Comparison of ENCODE assay signal across 25 cellular contexts in the genomic region with DNA sequence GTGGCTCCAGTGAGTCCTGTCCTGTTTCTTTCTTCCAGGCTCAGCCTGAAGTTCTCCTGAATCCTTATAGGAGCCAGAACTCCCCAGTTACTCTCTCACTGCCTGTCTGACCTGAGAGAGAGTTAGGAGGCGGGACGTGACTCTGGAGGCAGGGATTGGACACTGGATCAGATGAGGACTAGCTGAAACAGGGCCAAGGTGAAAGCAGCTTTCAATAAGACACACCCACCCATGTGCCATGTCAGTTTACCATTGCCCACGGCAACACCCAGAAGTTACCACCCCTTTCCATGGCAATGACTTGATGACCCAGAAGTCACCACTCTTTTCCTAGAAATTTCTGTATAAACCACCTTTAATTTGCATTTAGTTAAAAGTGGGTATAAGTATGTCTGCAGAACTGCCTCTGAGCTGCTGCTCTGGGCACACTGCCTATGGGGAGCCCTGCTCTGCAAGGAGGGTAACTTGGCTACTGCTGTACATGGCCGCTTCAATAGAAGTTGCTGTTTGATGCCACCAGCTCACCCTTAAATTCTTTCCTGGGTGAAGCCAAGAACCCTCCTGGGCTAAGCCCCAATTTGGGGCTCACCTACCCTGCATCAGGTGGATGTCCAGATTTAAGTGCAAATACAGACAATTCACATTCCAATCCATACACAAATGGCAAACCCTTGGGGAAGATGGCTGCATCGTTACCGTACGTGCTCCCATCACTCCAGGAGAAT. TPM values are rescaled to one million over a fixed set of nuclear protein-coding genes. Genes with fewer than 3 reads are reported as not detected.
"Had no signal": no experiment of that assay in that cellular context is flagged by ENCODE, and none has a peak within 500 bp of the region (broad histone marks: within the 10 kb centered on the region; RNA-seq: fewer than 3 reads in every experiment).

No MANE protein-coding gene starts in this region.

- H3K27ac ChIP-seq: neutrophil, transverse colon had no signal

- H3K36me3 ChIP-seq: neutrophil, right lobe of liver, transverse colon, uterus had no signal

- H3K9me3 ChIP-seq: neutrophil, right lobe of liver, uterus had no signal

- H3K4me3 Mint-ChIP-seq: activated naive CD8-positive, alpha-beta T cell; activated T-helper 1 cell treated with anti-CD3 and anti-CD28 coated beads, Interleukin-12 subunit alpha, Interleukin-12 subunit beta, Interleukin-2, Interleukin-4 antibody, amounts not matched to agents 30 ng/mL and 10 ng/mL and 1 ng/mL, durations not matched to agents 14 hours and 24 hours and 36 hours; memory B cell; nephron; stimulated activated naive B cell treated with anti-CD40 and anti-IgM and Interleukin-4, amounts not matched to agents 10 μg/mL and 1 μg/mL and 100 μg/mL, for 72 hours had no signal

- H3K27me3 ChIP-seq: right lobe of liver, transverse colon, uterus had no signal

- H3K4me3 ChIP-seq: right lobe of liver, transverse colon, uterus had no signal

- ATAC-seq: esophagus mucosa; right lobe of liver; stimulated activated naive B cell treated with anti-CD40 and anti-IgM and Interleukin-4, amounts not matched to agents 10 μg/mL and 1 μg/mL and 100 μg/mL, for 72 hours had no signal

- H3K4me1 ChIP-seq: right lobe of liver, transverse colon had no signal

- H3K27ac Mint-ChIP-seq: activated naive CD8-positive, alpha-beta T cell; activated T-helper 1 cell treated with anti-CD3 and anti-CD28 coated beads, Interleukin-12 subunit alpha, Interleukin-12 subunit beta, Interleukin-2, Interleukin-4 antibody, amounts not matched to agents 30 ng/mL and 10 ng/mL and 1 ng/mL, durations not matched to agents 14 hours and 24 hours and 36 hours; memory B cell had no signal

- DNase-seq: activated CD4-positive, CD25-positive, alpha-beta regulatory T cell treated with anti-CD3 and anti-CD28 coated beads, Interleukin-2, amount 50 U/mL, for 72 hours; central memory CD4-positive, alpha-beta T cell; effector memory CD4-positive, alpha-beta T cell; foreskin melanocyte; glutamatergic neuron; hippocampal formation; right lobe of liver; small intestine; stimulated activated CD4-positive, alpha-beta T cell treated with anti-CD3 and anti-CD28 coated beads, Interleukin-15, amount 100 ng/mL, for 24 hours; stimulated activated naive B cell treated with anti-CD40 and anti-IgM and Interleukin-4, amounts not matched to agents 10 μg/mL and 1 μg/mL and 100 μg/mL, for 72 hours; transverse colon had no signal

RNA-seq across cellular contexts. Expression of a gene that starts 13.7 kb away (rescaled TPM):
- total RNA-seq: activated T-helper 1 cell treated with anti-CD3 and anti-CD28 coated beads, Interleukin-12 subunit alpha, Interleukin-12 subunit beta, Interleukin-2, Interleukin-4 antibody, amounts not matched to agents 30 ng/mL and 10 ng/mL and 1 ng/mL, durations not matched to agents 14 hours and 24 hours and 36 hours; astrocyte; dermis microvascular lymphatic vessel endothelial cell; endothelial cell of umbilical vein; mononuclear cell; myocyte; T-helper 2 cell treated with Interferon-gamma antibody and Interleukin-4, amounts not matched to agents 100 ng/mL and 5 ng/mL, for 36 hours; temporal lobe; transverse colon had no signal
- polyA plus RNA-seq: endothelial cell of umbilical vein, small intestine had no signal

RNA-seq across cellular contexts. Expression of a gene that starts 23.4 kb away (rescaled TPM):
- total RNA-seq: activated T-helper 1 cell treated with anti-CD3 and anti-CD28 coated beads, Interleukin-12 subunit alpha, Interleukin-12 subunit beta, Interleukin-2, Interleukin-4 antibody, amounts not matched to agents 30 ng/mL and 10 ng/mL and 1 ng/mL, durations not matched to agents 14 hours and 24 hours and 36 hours; astrocyte; dermis microvascular lymphatic vessel endothelial cell; endothelial cell of umbilical vein; myocyte; T-helper 2 cell treated with Interferon-gamma antibody and Interleukin-4, amounts not matched to agents 100 ng/mL and 5 ng/mL, for 36 hours had no signal
- polyA plus RNA-seq: endothelial cell of umbilical vein had no signal
